Comparison of ENCODE assay signal across 8 cellular contexts in the genomic region with DNA sequence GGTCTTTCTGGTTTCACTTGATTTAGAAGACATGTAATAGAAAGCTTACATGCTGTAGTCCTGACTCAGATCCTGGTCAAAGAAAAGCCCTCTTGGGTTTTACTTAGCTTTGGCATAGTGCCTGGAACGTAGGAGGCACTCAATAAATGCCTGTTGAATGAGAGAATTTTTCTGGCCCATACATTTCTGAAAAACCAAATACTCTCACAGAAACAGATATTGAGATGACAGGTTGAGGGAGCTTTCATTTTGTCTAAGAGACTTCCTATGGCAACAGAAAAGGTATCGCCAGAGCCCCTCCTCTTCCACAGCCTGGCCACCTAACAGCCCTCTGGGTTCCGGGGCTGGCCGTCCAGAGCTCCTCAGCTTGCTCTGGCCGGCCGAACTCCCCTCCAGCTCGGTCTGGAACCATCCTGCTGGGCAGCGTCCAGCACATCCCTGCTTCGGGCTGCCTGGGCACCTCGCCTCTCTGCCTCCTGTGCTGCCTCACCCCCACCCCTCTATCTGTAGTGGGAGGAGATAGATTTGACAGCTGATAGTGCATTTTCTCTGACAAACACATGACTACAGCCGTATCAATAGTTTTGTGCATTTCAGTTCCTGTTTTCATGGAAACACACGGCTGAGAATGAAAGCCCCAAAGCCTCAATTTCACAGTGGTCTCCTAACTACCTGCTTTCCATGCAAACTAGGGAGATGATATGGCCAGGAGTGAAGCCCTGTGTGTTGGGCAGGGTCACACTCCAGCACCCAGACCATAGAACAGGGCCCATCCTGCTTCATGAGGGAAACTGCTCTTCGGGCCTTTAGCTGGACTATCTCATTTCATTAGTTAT. TPM values are rescaled to one million over a fixed set of nuclear protein-coding genes. Genes with fewer than 3 reads are reported as not detected.
DNase-seq lines count a peak whose midpoint lies in the region; ATAC-seq, FAIRE-seq and TF ChIP-seq lines count a peak whose summit lies in the region.

No MANE protein-coding gene starts in this region.

- H3K27me3 ChIP-seq in bronchial epithelial cell (ENCODE audit: control insufficient read depth, insufficient read depth, low read length) (no peaks in the 10 kb centered on the region), trophoblast cell (ENCODE audit: insufficient read depth, low read length) (no peaks in the 10 kb centered on the region)

- no peaks in the 10 kb centered on the region for H3K36me3 Mint-ChIP-seq in CD14-positive monocyte
- no peaks in the 10 kb centered on the region for H3K36me3 Mint-ChIP-seq in type B pancreatic cell

- H3K4me1 Mint-ChIP-seq in CD14-positive monocyte, result no peaks in the 10 kb centered on the region
- H3K4me1 Mint-ChIP-seq in type B pancreatic cell (ENCODE audit: unreplicated experiment), result no peaks in the 10 kb centered on the region

- ATAC-seq in GM18498 (IDR thresholded peaks at IDR 0.05; ENCODE audit: unreplicated experiment) (peak; percentile 84), GM21528 (IDR thresholded peaks at IDR 0.05; ENCODE audit: low FRiP score, unreplicated experiment) (peak; percentile 86)

- H3K27ac Mint-ChIP-seq in CD14-positive monocyte (no peak overlapping the region), type B pancreatic cell (no peak overlapping the region)

- no peaks in the 10 kb centered on the region for H3K4me1 ChIP-seq in trophoblast cell (ENCODE audit: control insufficient read depth in 1 of 2, insufficient read depth in 2 of 2, low read length in 2 of 2)

- H3K18ac ChIP-seq in trophoblast cell (ENCODE audit: low read length), result no peak overlapping the region

- intact Hi-C loops in CD14-positive monocyte (cut with micrococcal nuclease), result no loop called here

- DNase-seq in HPDE6-E6E7 (ENCODE audit: extremely low spot score) (peak; percentile 85), bronchial epithelial cell (ENCODE audit: low read depth) (peak; percentile 96), trophoblast cell (peak; percentile 56 to 88), DMS79 treated with DMSO at 0.1 percent for 48 hours (lab: John Stamatoyannopoulos, UW) (no peak), CD14-positive monocyte (ENCODE audit: low spot score) (no peak), type B pancreatic cell (ENCODE audit: extremely low spot score, unreplicated experiment) (no peak)

- no CpG with 5 or more reads among the region's 13 CpGs for WGBS in trophoblast cell (ENCODE audit: extremely low coverage, insufficient coverage, insufficient read length)

- H2BK5ac ChIP-seq in trophoblast cell (ENCODE audit: low read depth, low read length, poor library complexity), result no peak overlapping the region

- H3K4me3 ChIP-seq in bronchial epithelial cell (ENCODE audit: low read depth, low read length), result peak overlapping the region; percentile 7
- H3K4me3 ChIP-seq in trophoblast cell (ENCODE audit: low read depth, low read length), result no peak overlapping the region

- H2BK120ac ChIP-seq in trophoblast cell (ENCODE audit: insufficient read depth, low read length, poor library complexity), result no peak overlapping the region

- H3K4ac ChIP-seq in trophoblast cell (ENCODE audit: low read depth, low read length), result no peak overlapping the region

- no peak overlapping the region for H3K23ac ChIP-seq in trophoblast cell (ENCODE audit: low read length)

- H3K9me3 ChIP-seq in trophoblast cell (ENCODE audit: insufficient read depth, low read depth, low read length), result no peaks in the 10 kb centered on the region

- no peak overlapping the region for H3K4me2 ChIP-seq in trophoblast cell (ENCODE audit: low read length)

- no peaks in the 10 kb centered on the region for H3K79me1 ChIP-seq in trophoblast cell (ENCODE audit: low read length)

- no peak overlapping the region for H2BK12ac ChIP-seq in trophoblast cell (ENCODE audit: low read length)

- TF ChIP-seq CTCF in bronchial epithelial cell (IDR thresholded peaks at IDR 0.05; ENCODE audit: insufficient read depth, low read length, severe bottlenecking) (no peak), CD14-positive monocyte (IDR thresholded peaks at IDR 0.05) (no peak), type B pancreatic cell (conservative IDR thresholded peaks at IDR 0.05) (no peak)

- FAIRE-seq in bronchial epithelial cell (lab: Jason Lieb, UNC), result peak; percentile 23

- H3K27me3 Mint-ChIP-seq in CD14-positive monocyte (ENCODE audit: low read depth in 3 of 3), result peaks cover 2 to 5% (median 2%) of the 10 kb centered on the region in 3 donors
- peaks cover 3% of the 10 kb centered on the region for H3K27me3 Mint-ChIP-seq in type B pancreatic cell

- no peak overlapping the region for H4K91ac ChIP-seq in trophoblast cell (ENCODE audit: low read depth, low read length)

- no peak overlapping the region for H2AK5ac ChIP-seq in trophoblast cell (ENCODE audit: low read length)

- no peak overlapping the region for H3K27ac ChIP-seq in trophoblast cell (ENCODE audit: low read depth, low read length)

- H3K9me3 Mint-ChIP-seq in CD14-positive monocyte (peaks cover 0 to 3% (median 0%) of the 10 kb centered on the region in 7 donors), type B pancreatic cell (peaks cover 4% of the 10 kb centered on the region)

- no peaks in the 10 kb centered on the region for H3K79me2 ChIP-seq in trophoblast cell (ENCODE audit: control insufficient read depth, insufficient read depth, low read length, poor library complexity)

- H3K14ac ChIP-seq in trophoblast cell (ENCODE audit: low read length), result no peak overlapping the region

- no peak overlapping the region for H2AFZ ChIP-seq in trophoblast cell (ENCODE audit: insufficient read depth, low read length, poor library complexity)

- no peak overlapping the region for H3K4me3 Mint-ChIP-seq in CD14-positive monocyte
- no peak overlapping the region for H3K4me3 Mint-ChIP-seq in type B pancreatic cell

- no peak overlapping the region for H4K8ac ChIP-seq in trophoblast cell (ENCODE audit: low read depth, low read length)

- no peaks in the 10 kb centered on the region for H3K36me3 ChIP-seq in bronchial epithelial cell (ENCODE audit: control insufficient read depth, insufficient read depth, low read length)
- H3K36me3 ChIP-seq in trophoblast cell (ENCODE audit: control insufficient read depth in 1 of 2, insufficient read depth in 2 of 2, low read length in 2 of 2), result no peaks in the 10 kb centered on the region

- no peak overlapping the region for H3K9ac ChIP-seq in trophoblast cell (ENCODE audit: low read length)

- no peak overlapping the region for H4K12ac ChIP-seq in trophoblast cell (ENCODE audit: low read depth, low read length)

RNA-seq across cellular contexts. Expression of a gene that starts 1.1 kb away (rescaled TPM):
- total RNA-seq in bronchial epithelial cell (not detected in 2 replicates), type B pancreatic cell (ENCODE audit: low replicate concordance) (not detected in 2 replicates)
- polyA plus RNA-seq in trophoblast cell (2013), result not detected in 2 replicates
- not detected for polyA plus RNA-seq in CD14-positive monocyte

RNA-seq across cellular contexts. Expression of a gene that starts 16.9 kb away (rescaled TPM):
- total RNA-seq in bronchial epithelial cell (not detected in 2 replicates), type B pancreatic cell (ENCODE audit: low replicate concordance) (not detected in 2 replicates)
- not detected in 2 replicates for polyA plus RNA-seq in trophoblast cell (2013)
- polyA plus RNA-seq in CD14-positive monocyte, result not detected

Comparison
In these comparisons a context has a peak if more than half of its experiments do, and no peak if none do; other contexts are left out.
1. DNase-seq: peak in HPDE6-E6E7 (single experiment), bronchial epithelial cell (single experiment) and trophoblast cell (2 of 2); none in DMS79 treated with DMSO at 0.1 percent for 48 hours (single experiment), CD14-positive monocyte (single experiment) and type B pancreatic cell (single experiment).